Comparison of ENCODE assay signal across 13 cellular contexts in genomic region chr11:121892131-121892681, GRCh38.
A peak's percentile ranks its signal among the peaks of the same experiment; 100 is the strongest.
DNase-seq lines count a peak whose midpoint lies in the region; ATAC-seq and TF ChIP-seq lines count a peak whose summit lies in the region.
"Had no signal": no experiment of that assay in that cellular context is flagged by ENCODE, and none has a peak within 500 bp of the region (broad histone marks: within the 10 kb centered on the region; RNA-seq: fewer than 3 reads in every experiment).

No MANE protein-coding gene starts in this region.

- intact Hi-C loops in aorta (cut with DNase I): no loop called here

- H2BK15ac ChIP-seq in H9 (ENCODE audit: low read depth, low read length): no peak overlapping the region

- H3K79me2 ChIP-seq in H9 (ENCODE audit: insufficient read depth, low read length): no peaks in the 10 kb centered on the region
- H3K79me2 ChIP-seq in osteoblast (ENCODE audit: insufficient read depth, low read length): no peaks in the 10 kb centered on the region

- no peak overlapping the region for H3K4me2 ChIP-seq in H9 (ENCODE audit: insufficient read depth, insufficient read length, low read length)
- H3K4me2 ChIP-seq in osteoblast (ENCODE audit: insufficient read depth, low read length): no peak overlapping the region

- H2AFZ ChIP-seq in H9 (ENCODE audit: low read length) (no peak overlapping the region), osteoblast (ENCODE audit: low read length) (no peak overlapping the region)

- H3K23me2 ChIP-seq in H9 (ENCODE audit: insufficient read length, low read depth, low read length, poor library complexity, severe bottlenecking): no peaks in the 10 kb centered on the region

- H3K27ac Mint-ChIP-seq in H9: peak overlapping the region in 1 of 3 experiments; percentile 15; a peak in 1 of 7 replicates
- no peak overlapping the region for H3K27ac Mint-ChIP-seq in activated naive CD4-positive, alpha-beta T cell treated with anti-CD3 and anti-CD28 coated beads, Interleukin-2, amount 50 U/mL, for 72 hours
- H3K27ac Mint-ChIP-seq: activated T-helper 17 cell treated with anti-CD3 and anti-CD28 coated beads, Interleukin-2, amount 50 U/mL, for 72 hours; effector memory CD8-positive, alpha-beta T cell had no signal

- H3K9me3 ChIP-seq in H9 (ENCODE audit: control insufficient read depth, low read depth, low read length) (no peaks in the 10 kb centered on the region), SJCRH30 (replicated peaks) (no peaks in the 10 kb centered on the region), osteoblast (ENCODE audit: low read depth, low read length) (no peaks in the 10 kb centered on the region), aorta (ENCODE audit: control insufficient read depth, low read length) (no peaks in the 10 kb centered on the region)

- H3K36me3 ChIP-seq in SJCRH30 (no peaks in the 10 kb centered on the region), osteoblast (ENCODE audit: insufficient read depth, low read length) (no peaks in the 10 kb centered on the region), aorta (ENCODE audit: control insufficient read depth in 1 of 2, insufficient read depth in 2 of 2, low read length in 1 of 2) (no peaks in the 10 kb centered on the region)

- WGBS in H9 (ENCODE audit: extremely low coverage, insufficient read length, low lambda C conversion rate): no CpG with 5 or more reads among the region's 3 CpGs
- 31 to 36% methylated on average over 3 of the region's 3 CpGs for WGBS in aorta, 2 donors

- H3K14ac ChIP-seq in H9 (ENCODE audit: insufficient read depth, low read length): no peak overlapping the region

- H2BK5ac ChIP-seq in H9 (ENCODE audit: insufficient read length, low read length): no peak overlapping the region

- H3K27me3 ChIP-seq in H9 (ENCODE audit: insufficient read depth, low read length) (no peaks in the 10 kb centered on the region), SJCRH30 (no peaks in the 10 kb centered on the region), osteoblast (ENCODE audit: insufficient read depth, low read length) (no peaks in the 10 kb centered on the region), aorta (ENCODE audit: control insufficient read depth in 1 of 2, insufficient read depth in 2 of 2, low read length in 1 of 2) (no peaks in the 10 kb centered on the region)

- TF ChIP-seq CTCF in H9 (conservative IDR thresholded peaks at IDR 0.05) (no peak), fibroblast of pulmonary artery (IDR thresholded peaks at IDR 0.05; ENCODE audit: low read length, missing control alignments) (no peak), osteoblast (IDR thresholded peaks at IDR 0.05; ENCODE audit: extremely low read depth, low read depth, low read length) (no peak)

- H3K4me1 ChIP-seq in H9 (ENCODE audit: insufficient read depth, low read length) (no peaks in the 10 kb centered on the region), SJCRH30 (peaks cover 41% of the 10 kb centered on the region), osteoblast (ENCODE audit: insufficient read depth, low read length) (peaks cover 55% of the 10 kb centered on the region), aorta (ENCODE audit: control insufficient read depth in 1 of 2, insufficient read depth in 2 of 2, low read length in 2 of 2) (peaks cover 0 to 4% of the 10 kb centered on the region in 2 donors)

- H3K79me1 ChIP-seq in H9 (ENCODE audit: insufficient read depth, low read depth, low read length, poor library complexity, severe bottlenecking): no peaks in the 10 kb centered on the region

- H3K18ac ChIP-seq in H9 (ENCODE audit: insufficient read length, low read depth, low read length): no peak overlapping the region

- H3K23ac ChIP-seq in H9 (ENCODE audit: insufficient read length, low read depth, low read length): no peak overlapping the region

- H4K20me1 ChIP-seq in H9 (ENCODE audit: control insufficient read depth, insufficient read depth, insufficient read length): no peaks in the 10 kb centered on the region
- H4K20me1 ChIP-seq in osteoblast (ENCODE audit: insufficient read depth, low read length): no peaks in the 10 kb centered on the region

- H3K27me3 Mint-ChIP-seq in H9 (ENCODE audit: low read depth): no peaks in the 10 kb centered on the region
- H3K27me3 Mint-ChIP-seq: activated T-helper 17 cell treated with anti-CD3 and anti-CD28 coated beads, Interleukin-2, amount 50 U/mL, for 72 hours; effector memory CD8-positive, alpha-beta T cell had no signal

- ATAC-seq in aorta (ENCODE audit: low FRiP score): no peak
- ATAC-seq in activated naive CD4-positive, alpha-beta T cell treated with anti-CD3 and anti-CD28 coated beads, Interleukin-2, amount 50 U/mL, for 72 hours: no peak
- ATAC-seq in GM21576 (IDR thresholded peaks at IDR 0.05; ENCODE audit: unreplicated experiment): no peak
- ATAC-seq: activated T-helper 17 cell treated with anti-CD3 and anti-CD28 coated beads, Interleukin-2, amount 50 U/mL, for 72 hours; effector memory CD8-positive, alpha-beta T cell; left lobe of liver had no signal

- no peak overlapping the region for H4K91ac ChIP-seq in H9 (ENCODE audit: insufficient read length, low read depth, low read length)

- H2BK12ac ChIP-seq in H9 (ENCODE audit: insufficient read length, low read depth, low read length): no peak overlapping the region

- no peak overlapping the region for H3K56ac ChIP-seq in H9 (ENCODE audit: insufficient read length, low read depth, low read length)

- H3K9ac ChIP-seq in H9 (ENCODE audit: extremely low read depth, insufficient read length, low read length): no peak overlapping the region

- no peak overlapping the region for H3T11ph ChIP-seq in H9 (ENCODE audit: low read length)

- no peaks in the 10 kb centered on the region; a peak in 1 of 5 replicates for H3K9me3 Mint-ChIP-seq in H9
- no peaks in the 10 kb centered on the region for H3K9me3 Mint-ChIP-seq in activated naive CD4-positive, alpha-beta T cell treated with anti-CD3 and anti-CD28 coated beads, Interleukin-2, amount 50 U/mL, for 72 hours
- H3K9me3 Mint-ChIP-seq: activated T-helper 17 cell treated with anti-CD3 and anti-CD28 coated beads, Interleukin-2, amount 50 U/mL, for 72 hours had no signal

- no peaks in the 10 kb centered on the region for H3K36me3 Mint-ChIP-seq in H9 (ENCODE audit: insufficient read depth in 1 of 3, low read depth in 3 of 3)
- H3K36me3 Mint-ChIP-seq in activated naive CD4-positive, alpha-beta T cell treated with anti-CD3 and anti-CD28 coated beads, Interleukin-2, amount 50 U/mL, for 72 hours: no peaks in the 10 kb centered on the region

- no peak overlapping the region for H2AK5ac ChIP-seq in H9 (ENCODE audit: insufficient read length, low read length)

- H2BK120ac ChIP-seq in H9 (ENCODE audit: low read depth, low read length, poor library complexity, severe bottlenecking): no peak overlapping the region

- no peak overlapping the region for H2BK20ac ChIP-seq in H9 (ENCODE audit: low read depth, low read length, poor library complexity, severe bottlenecking)

- H4K8ac ChIP-seq in H9 (replicated peaks; ENCODE audit: insufficient read length, low read depth, low read length): no peak overlapping the region

- H3K27ac ChIP-seq in H9 (ENCODE audit: insufficient read length, low read depth, low read length) (no peak overlapping the region), SJCRH30 (peak overlapping the region; percentile 69), osteoblast (ENCODE audit: low read depth, low read length) (peak overlapping the region; percentile 15), aorta (ENCODE audit: low read depth in 1 of 2, low read length in 2 of 2) (no peak overlapping the region)

- H4K5ac ChIP-seq in H9 (ENCODE audit: insufficient read length, low read depth, low read length): no peak overlapping the region

- no peak overlapping the region for H3K4me3 Mint-ChIP-seq in H9
- H3K4me3 Mint-ChIP-seq: activated T-helper 17 cell treated with anti-CD3 and anti-CD28 coated beads, Interleukin-2, amount 50 U/mL, for 72 hours; effector memory CD8-positive, alpha-beta T cell had no signal

- no peak overlapping the region for H3K4ac ChIP-seq in H9 (ENCODE audit: low read depth, low read length)

- DNase-seq in H9: peak; percentile 42
- DNase-seq in SJCRH30: peak; percentile 94 to 98
- DNase-seq in fibroblast of pulmonary artery (ENCODE audit: low read depth): peak; percentile 93
- DNase-seq in osteoblast (ENCODE audit: insufficient read length, low spot score, missing footprints): no peak
- no peak for DNase-seq in aorta
- DNase-seq in activated naive CD4-positive, alpha-beta T cell treated with anti-CD3 and anti-CD28 coated beads, Interleukin-2, amount 50 U/mL, for 72 hours (ENCODE audit: low spot score in 2 of 2): no peak
- no peak for DNase-seq in stimulated activated CD4-positive, alpha-beta T cell treated with anti-CD3 and anti-CD28 coated beads, Interleukin-4, amount 100 ng/mL, for 1 hour
- DNase-seq: effector memory CD8-positive, alpha-beta T cell; GOT3; MM.1S had no signal

- H3K4me3 ChIP-seq in SJCRH30 (no peak overlapping the region), fibroblast of pulmonary artery (replicated peaks; ENCODE audit: low read depth, low read length) (no peak overlapping the region), osteoblast (ENCODE audit: insufficient read depth, low read length) (no peak overlapping the region), aorta (ENCODE audit: low read length in 2 of 2) (no peak overlapping the region)

- H3K4me1 Mint-ChIP-seq in H9: peaks cover 12 to 14% of the 10 kb centered on the region in 2 experiments
- H3K4me1 Mint-ChIP-seq: activated T-helper 17 cell treated with anti-CD3 and anti-CD28 coated beads, Interleukin-2, amount 50 U/mL, for 72 hours had no signal

Comparison
In these comparisons a context has a peak if more than half of its experiments do, and no peak if none do; other contexts are left out.
1. DNase-seq: peak in H9 (single experiment), SJCRH30 (2 of 2) and fibroblast of pulmonary artery (single experiment); none in osteoblast (single experiment), aorta (0 of 2), activated naive CD4-positive, alpha-beta T cell treated with anti-CD3 and anti-CD28 coated beads, Interleukin-2, amount 50 U/mL, for 72 hours (0 of 2) and stimulated activated CD4-positive, alpha-beta T cell treated with anti-CD3 and anti-CD28 coated beads, Interleukin-4, amount 100 ng/mL, for 1 hour (single experiment).
2. H3K27ac ChIP-seq: peak in SJCRH30 (single experiment) and osteoblast (single experiment); none in H9 (single experiment) and aorta (0 of 2).